19 cellular contexts compared by ENCODE assay signal in the genomic region with DNA sequence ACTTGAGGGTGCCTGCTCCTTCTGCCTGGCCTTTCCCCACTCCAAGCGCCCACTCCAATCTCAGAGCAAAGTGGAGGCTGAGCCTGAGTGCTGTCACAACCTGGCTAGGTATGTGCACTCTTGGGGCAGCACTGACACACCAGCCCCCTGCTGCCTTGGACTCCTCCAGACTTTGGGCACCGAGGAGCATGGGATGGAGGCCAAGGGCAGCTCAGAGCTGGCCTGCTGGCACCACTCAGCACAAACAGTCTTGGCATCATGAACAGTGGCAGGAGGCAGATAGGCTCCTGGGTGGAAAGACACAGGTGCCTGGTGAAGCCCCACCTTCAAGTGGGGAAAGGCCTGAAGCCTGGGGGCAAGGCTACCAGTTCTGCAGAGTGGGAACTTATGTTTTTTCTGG.
"Had no signal": no experiment of that assay in that cellular context is flagged by ENCODE, and none has a peak within 500 bp of the region (broad histone marks: within the 10 kb centered on the region; RNA-seq: fewer than 3 reads in every experiment).

No MANE protein-coding gene starts in this region.

- ATAC-seq: heart right ventricle, psoas muscle, right lobe of liver had no signal

- H3K27ac ChIP-seq: dorsolateral prefrontal cortex, heart right ventricle, psoas muscle, right lobe of liver, stomach, thoracic aorta, transverse colon, uterus had no signal

- H3K9me3 ChIP-seq: heart right ventricle, psoas muscle, right lobe of liver, stomach, thoracic aorta, transverse colon, uterus had no signal

- H3K36me3 ChIP-seq: heart right ventricle, right lobe of liver, stomach, thoracic aorta, transverse colon, uterus had no signal

- H3K9me3 Mint-ChIP-seq: mesothelial cell of epicardium, nephron had no signal

- H3K4me1 Mint-ChIP-seq: mesothelial cell of epicardium, nephron had no signal

- H3K4me1 ChIP-seq: heart right ventricle, psoas muscle, right lobe of liver, stomach, transverse colon, uterus had no signal

- H3K4me3 Mint-ChIP-seq: mesothelial cell of epicardium, nephron had no signal

- H3K4me3 ChIP-seq: dorsolateral prefrontal cortex, heart right ventricle, psoas muscle, right lobe of liver, stomach, thoracic aorta, transverse colon, uterus had no signal

- H3K36me3 Mint-ChIP-seq: mesothelial cell of epicardium had no signal

- H3K27ac Mint-ChIP-seq: mesothelial cell of epicardium, nephron had no signal

- DNase-seq: cortex of kidney; effector CD8-positive, alpha-beta T cell; foreskin melanocyte; heart right ventricle; hypothalamus; kidney glomerular epithelial cell; psoas muscle; retina; right lobe of liver; stimulated activated CD4-positive, alpha-beta T cell treated with anti-CD3 and anti-CD28 coated beads, Interleukin-2, amount 100 ng/mL, for 24 hours; stimulated activated CD4-positive, alpha-beta T cell treated with anti-CD3 and anti-CD28 coated beads, Interleukin-4, amount 100 ng/mL, for 4 hours; stimulated activated naive CD4-positive, alpha-beta T cell; stomach; transverse colon; uterus had no signal

- H3K27me3 ChIP-seq: dorsolateral prefrontal cortex, right lobe of liver, stomach, transverse colon, uterus had no signal
